In genomic region chr6:150541587-150541986, GRCh38 we compare ENCODE assay signal across 1 cellular context.
TF ChIP-seq lines count a peak whose summit lies in the region.

No MANE protein-coding gene starts in this region.

TF ChIP-seq in HepG2, 621 proteins besides CTCF, POLR2A, EP300 and RAD21 (continued from another document):
- TF ChIP-seq ZNF329 (CRISPR knock-in tag; IDR thresholded peaks at IDR 0.05; ENCODE audit: low read depth), result no peak
- no peak for TF ChIP-seq ZNF230 (CRISPR knock-in tag; IDR thresholded peaks at IDR 0.05)
- no peak for TF ChIP-seq MBNL3 (CRISPR knock-in tag; conservative IDR thresholded peaks at IDR 0.05)
- no peak for TF ChIP-seq XRCC5 (optimal IDR thresholded peaks at IDR 0.05; ENCODE audit: low read length)
- no peak for TF ChIP-seq ZNF572 (CRISPR knock-in tag; IDR thresholded peaks at IDR 0.05)
- TF ChIP-seq RCOR2 (CRISPR knock-in tag; IDR thresholded peaks at IDR 0.05), result no peak
- TF ChIP-seq TEAD2 (CRISPR knock-in tag; IDR thresholded peaks at IDR 0.05), result no peak
- TF ChIP-seq SMC3 (IDR thresholded peaks at IDR 0.05; ENCODE audit: low read length), result no peak
- TF ChIP-seq BCL6 (CRISPR knock-in tag; IDR thresholded peaks at IDR 0.05), result peak; percentile 21; the same call in 1 of the 2 replicates
- no peak for TF ChIP-seq POLR2AphosphoS2 (IDR thresholded peaks at IDR 0.05; ENCODE audit: low read depth, low read length)
- no peak for TF ChIP-seq ZNF10 (CRISPR knock-in tag; IDR thresholded peaks at IDR 0.05; ENCODE audit: borderline replicate concordance, low read depth)
- no peak for TF ChIP-seq ETV5 (CRISPR knock-in tag; IDR thresholded peaks at IDR 0.05; ENCODE audit: borderline replicate concordance)
- TF ChIP-seq THAP8 (CRISPR knock-in tag; IDR thresholded peaks at IDR 0.05; ENCODE audit: borderline replicate concordance), result no peak
- TF ChIP-seq HOXA7 (CRISPR knock-in tag; IDR thresholded peaks at IDR 0.05), result no peak
- no peak for TF ChIP-seq ZFY (CRISPR knock-in tag; IDR thresholded peaks at IDR 0.05)
- TF ChIP-seq ZNF333 (CRISPR knock-in tag; IDR thresholded peaks at IDR 0.05; ENCODE audit: borderline replicate concordance), result no peak
- no peak for TF ChIP-seq ZNF350 (CRISPR knock-in tag; IDR thresholded peaks at IDR 0.05; ENCODE audit: borderline replicate concordance, low read depth)
- no peak for TF ChIP-seq KDM5A (IDR thresholded peaks at IDR 0.05; ENCODE audit: borderline replicate concordance, low read length)
- no peak for TF ChIP-seq MED13 (CRISPR knock-in tag; IDR thresholded peaks at IDR 0.05)
- TF ChIP-seq FOXA3 (CRISPR knock-in tag; IDR thresholded peaks at IDR 0.05), result peak; percentile 47; the same call in 1 of the 2 replicates
- TF ChIP-seq STAG1 (CRISPR knock-in tag; IDR thresholded peaks at IDR 0.05), result no peak
- TF ChIP-seq RARA (CRISPR knock-in tag; IDR thresholded peaks at IDR 0.05), result peak; percentile 36; the same call in 1 of the 2 replicates
- no peak for TF ChIP-seq SATB2 (CRISPR knock-in tag; IDR thresholded peaks at IDR 0.05)
- TF ChIP-seq TEF (CRISPR knock-in tag; IDR thresholded peaks at IDR 0.05), result no peak
- TF ChIP-seq GLI4 (CRISPR knock-in tag; IDR thresholded peaks at IDR 0.05; ENCODE audit: borderline replicate concordance), result no peak
- TF ChIP-seq SMYD3 (CRISPR knock-in tag; IDR thresholded peaks at IDR 0.05), result no peak
- TF ChIP-seq, protein P1, sequence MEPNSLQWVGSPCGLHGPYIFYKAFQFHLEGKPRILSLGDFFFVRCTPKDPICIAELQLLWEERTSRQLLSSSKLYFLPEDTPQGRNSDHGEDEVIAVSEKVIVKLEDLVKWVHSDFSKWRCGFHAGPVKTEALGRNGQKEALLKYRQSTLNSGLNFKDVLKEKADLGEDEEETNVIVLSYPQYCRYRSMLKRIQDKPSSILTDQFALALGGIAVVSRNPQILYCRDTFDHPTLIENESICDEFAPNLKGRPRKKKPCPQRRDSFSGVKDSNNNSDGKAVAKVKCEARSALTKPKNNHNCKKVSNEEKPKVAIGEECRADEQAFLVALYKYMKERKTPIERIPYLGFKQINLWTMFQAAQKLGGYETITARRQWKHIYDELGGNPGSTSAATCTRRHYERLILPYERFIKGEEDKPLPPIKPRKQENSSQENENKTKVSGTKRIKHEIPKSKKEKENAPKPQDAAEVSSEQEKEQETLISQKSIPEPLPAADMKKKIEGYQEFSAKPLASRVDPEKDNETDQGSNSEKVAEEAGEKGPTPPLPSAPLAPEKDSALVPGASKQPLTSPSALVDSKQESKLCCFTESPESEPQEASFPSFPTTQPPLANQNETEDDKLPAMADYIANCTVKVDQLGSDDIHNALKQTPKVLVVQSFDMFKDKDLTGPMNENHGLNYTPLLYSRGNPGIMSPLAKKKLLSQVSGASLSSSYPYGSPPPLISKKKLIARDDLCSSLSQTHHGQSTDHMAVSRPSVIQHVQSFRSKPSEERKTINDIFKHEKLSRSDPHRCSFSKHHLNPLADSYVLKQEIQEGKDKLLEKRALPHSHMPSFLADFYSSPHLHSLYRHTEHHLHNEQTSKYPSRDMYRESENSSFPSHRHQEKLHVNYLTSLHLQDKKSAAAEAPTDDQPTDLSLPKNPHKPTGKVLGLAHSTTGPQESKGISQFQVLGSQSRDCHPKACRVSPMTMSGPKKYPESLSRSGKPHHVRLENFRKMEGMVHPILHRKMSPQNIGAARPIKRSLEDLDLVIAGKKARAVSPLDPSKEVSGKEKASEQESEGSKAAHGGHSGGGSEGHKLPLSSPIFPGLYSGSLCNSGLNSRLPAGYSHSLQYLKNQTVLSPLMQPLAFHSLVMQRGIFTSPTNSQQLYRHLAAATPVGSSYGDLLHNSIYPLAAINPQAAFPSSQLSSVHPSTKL (CRISPR knock-in tag; IDR thresholded peaks at IDR 0.05), result peak; percentile 37; the same call in 1 of the 2 replicates
- TF ChIP-seq SMAD3 (CRISPR knock-in tag; IDR thresholded peaks at IDR 0.05), result peak; percentile 42; the same call in 1 of the 2 replicates
- peak; percentile 41; the same call in 1 of the 2 replicates for TF ChIP-seq THRA (CRISPR knock-in tag; IDR thresholded peaks at IDR 0.05; ENCODE audit: borderline replicate concordance)
- TF ChIP-seq MLLT10 (CRISPR knock-in tag; IDR thresholded peaks at IDR 0.05), result no peak
- TF ChIP-seq, protein P2, sequence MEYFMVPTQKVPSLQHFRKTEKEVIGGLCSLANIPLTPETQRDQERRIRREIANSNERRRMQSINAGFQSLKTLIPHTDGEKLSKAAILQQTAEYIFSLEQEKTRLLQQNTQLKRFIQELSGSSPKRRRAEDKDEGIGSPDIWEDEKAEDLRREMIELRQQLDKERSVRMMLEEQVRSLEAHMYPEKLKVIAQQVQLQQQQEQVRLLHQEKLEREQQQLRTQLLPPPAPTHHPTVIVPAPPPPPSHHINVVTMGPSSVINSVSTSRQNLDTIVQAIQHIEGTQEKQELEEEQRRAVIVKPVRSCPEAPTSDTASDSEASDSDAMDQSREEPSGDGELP (IDR thresholded peaks at IDR 0.05; ENCODE audit: borderline replicate concordance, low read depth), result 0 out of 2 replicates have a peak, but pooled peaks have one; percentile 28
- peak; percentile 37; the same call in 1 of the 2 replicates for TF ChIP-seq HMG20A (CRISPR knock-in tag; IDR thresholded peaks at IDR 0.05; ENCODE audit: borderline replicate concordance)
- no peak for TF ChIP-seq PPARG (CRISPR knock-in tag; conservative IDR thresholded peaks at IDR 0.05)
- TF ChIP-seq, protein P3, sequence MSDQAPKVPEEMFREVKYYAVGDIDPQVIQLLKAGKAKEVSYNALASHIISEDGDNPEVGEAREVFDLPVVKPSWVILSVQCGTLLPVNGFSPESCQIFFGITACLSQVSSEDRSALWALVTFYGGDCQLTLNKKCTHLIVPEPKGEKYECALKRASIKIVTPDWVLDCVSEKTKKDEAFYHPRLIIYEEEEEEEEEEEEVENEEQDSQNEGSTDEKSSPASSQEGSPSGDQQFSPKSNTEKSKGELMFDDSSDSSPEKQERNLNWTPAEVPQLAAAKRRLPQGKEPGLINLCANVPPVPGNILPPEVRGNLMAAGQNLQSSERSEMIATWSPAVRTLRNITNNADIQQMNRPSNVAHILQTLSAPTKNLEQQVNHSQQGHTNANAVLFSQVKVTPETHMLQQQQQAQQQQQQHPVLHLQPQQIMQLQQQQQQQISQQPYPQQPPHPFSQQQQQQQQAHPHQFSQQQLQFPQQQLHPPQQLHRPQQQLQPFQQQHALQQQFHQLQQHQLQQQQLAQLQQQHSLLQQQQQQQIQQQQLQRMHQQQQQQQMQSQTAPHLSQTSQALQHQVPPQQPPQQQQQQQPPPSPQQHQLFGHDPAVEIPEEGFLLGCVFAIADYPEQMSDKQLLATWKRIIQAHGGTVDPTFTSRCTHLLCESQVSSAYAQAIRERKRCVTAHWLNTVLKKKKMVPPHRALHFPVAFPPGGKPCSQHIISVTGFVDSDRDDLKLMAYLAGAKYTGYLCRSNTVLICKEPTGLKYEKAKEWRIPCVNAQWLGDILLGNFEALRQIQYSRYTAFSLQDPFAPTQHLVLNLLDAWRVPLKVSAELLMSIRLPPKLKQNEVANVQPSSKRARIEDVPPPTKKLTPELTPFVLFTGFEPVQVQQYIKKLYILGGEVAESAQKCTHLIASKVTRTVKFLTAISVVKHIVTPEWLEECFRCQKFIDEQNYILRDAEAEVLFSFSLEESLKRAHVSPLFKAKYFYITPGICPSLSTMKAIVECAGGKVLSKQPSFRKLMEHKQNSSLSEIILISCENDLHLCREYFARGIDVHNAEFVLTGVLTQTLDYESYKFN (CRISPR knock-in tag; conservative IDR thresholded peaks at IDR 0.05), result peak; percentile 68; the same call in 1 of the 2 replicates
- no peak for TF ChIP-seq ZFP41 (CRISPR knock-in tag; IDR thresholded peaks at IDR 0.05; ENCODE audit: borderline replicate concordance)
- no peak for TF ChIP-seq REXO4 (CRISPR knock-in tag; IDR thresholded peaks at IDR 0.05; ENCODE audit: borderline replicate concordance)
- peak; percentile 70 for TF ChIP-seq RXRB (CRISPR knock-in tag; IDR thresholded peaks at IDR 0.05; ENCODE audit: borderline replicate concordance)
- no peak for TF ChIP-seq ZNF557 (CRISPR knock-in tag; IDR thresholded peaks at IDR 0.05)
- TF ChIP-seq SOX6 (IDR thresholded peaks at IDR 0.05), result no peak
- TF ChIP-seq SOX6 (CRISPR knock-in tag; IDR thresholded peaks at IDR 0.05), result peak; percentile 45; the same call in 1 of the 2 replicates
- TF ChIP-seq U2AF1 (optimal IDR thresholded peaks at IDR 0.05; ENCODE audit: low read depth, low read length), result no peak
- TF ChIP-seq, protein P4, sequence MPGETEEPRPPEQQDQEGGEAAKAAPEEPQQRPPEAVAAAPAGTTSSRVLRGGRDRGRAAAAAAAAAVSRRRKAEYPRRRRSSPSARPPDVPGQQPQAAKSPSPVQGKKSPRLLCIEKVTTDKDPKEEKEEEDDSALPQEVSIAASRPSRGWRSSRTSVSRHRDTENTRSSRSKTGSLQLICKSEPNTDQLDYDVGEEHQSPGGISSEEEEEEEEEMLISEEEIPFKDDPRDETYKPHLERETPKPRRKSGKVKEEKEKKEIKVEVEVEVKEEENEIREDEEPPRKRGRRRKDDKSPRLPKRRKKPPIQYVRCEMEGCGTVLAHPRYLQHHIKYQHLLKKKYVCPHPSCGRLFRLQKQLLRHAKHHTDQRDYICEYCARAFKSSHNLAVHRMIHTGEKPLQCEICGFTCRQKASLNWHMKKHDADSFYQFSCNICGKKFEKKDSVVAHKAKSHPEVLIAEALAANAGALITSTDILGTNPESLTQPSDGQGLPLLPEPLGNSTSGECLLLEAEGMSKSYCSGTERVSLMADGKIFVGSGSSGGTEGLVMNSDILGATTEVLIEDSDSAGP (CRISPR knock-in tag; IDR thresholded peaks at IDR 0.05; ENCODE audit: borderline replicate concordance), result no peak
- TF ChIP-seq KLF16 (CRISPR knock-in tag; IDR thresholded peaks at IDR 0.05), result 0 out of 4 replicates have a peak, but pooled peaks of 1 of the 2 experiments have one; percentile 12
- TF ChIP-seq HNF4G (IDR thresholded peaks at IDR 0.05; ENCODE audit: borderline replicate concordance, low read depth, low read length), result no peak
- no peak for TF ChIP-seq HNF4G (CRISPR knock-in tag; IDR thresholded peaks at IDR 0.05; ENCODE audit: borderline replicate concordance, low read depth)
- TF ChIP-seq GABPA (IDR thresholded peaks at IDR 0.05; ENCODE audit: low read depth, low read length), result no peak
- TF ChIP-seq GABPA (CRISPR knock-in tag; IDR thresholded peaks at IDR 0.05; ENCODE audit: low read depth), result no peak
- TF ChIP-seq SRSF1 (optimal IDR thresholded peaks at IDR 0.05; ENCODE audit: low read depth, low read length), result no peak
- no peak for TF ChIP-seq ZNF674 (CRISPR knock-in tag; IDR thresholded peaks at IDR 0.05; ENCODE audit: low read depth)
- no peak for TF ChIP-seq SYNCRIP (IDR thresholded peaks at IDR 0.05; ENCODE audit: insufficient read depth, low read depth, low read length)
